7 cellular contexts compared by ENCODE assay signal in the genomic region with DNA sequence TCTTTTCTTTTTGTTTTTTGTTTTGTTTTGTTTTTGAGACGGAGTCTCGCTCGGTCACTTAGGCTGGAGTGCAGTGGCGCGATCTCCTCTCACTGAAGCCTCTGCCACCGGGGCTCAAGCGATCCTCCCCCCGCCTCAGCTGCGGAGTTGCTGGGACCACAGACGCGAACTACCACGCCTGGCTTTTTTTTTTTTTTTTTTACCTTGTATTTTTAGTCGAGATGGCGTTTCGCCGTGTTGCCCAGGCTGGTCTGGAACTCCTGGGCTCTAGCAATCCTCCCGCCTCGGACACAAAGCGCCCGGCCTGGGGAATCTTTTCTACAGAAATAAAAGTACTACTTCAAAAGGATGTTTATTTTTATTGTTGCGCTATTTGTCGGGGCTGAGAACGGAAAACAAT. TPM values are rescaled to one million over a fixed set of nuclear protein-coding genes. Genes with fewer than 3 reads are reported as not detected.
DNase-seq lines count a peak whose midpoint lies in the region; ATAC-seq, FAIRE-seq and TF ChIP-seq lines count a peak whose summit lies in the region.

No MANE protein-coding gene starts in this region.

- peaks cover 6 to 30% of the 10 kb centered on the region in 2 experiments for H3K4me1 ChIP-seq in HCT116 (ENCODE audit: control insufficient read depth in 1 of 2, insufficient read depth in 2 of 2, low read length in 2 of 2)
- no peaks in the 10 kb centered on the region for H3K4me1 ChIP-seq in small intestine (ENCODE audit: control insufficient read depth in 2 of 2, insufficient read depth in 1 of 2, low read depth in 1 of 2, low read length in 1 of 2)

- peaks cover 0 to 4% of the 10 kb centered on the region in 2 experiments; a peak in 1 of 4 replicates for H3K9me3 ChIP-seq in HCT116 (ENCODE audit: control insufficient read depth in 1 of 2, insufficient read depth in 1 of 2, low read depth in 1 of 2, low read length in 2 of 2)
- H3K9me3 ChIP-seq in small intestine (ENCODE audit: control insufficient read depth, low read depth) = no peaks in the 10 kb centered on the region

- no peak for TF ChIP-seq CTCF in HCT116 (IDR thresholded peaks at IDR 0.05 in 2 of 3, conservative IDR thresholded peaks at IDR 0.05 in 1 of 3; ENCODE audit: borderline replicate concordance in 1 of 3, insufficient read depth in 1 of 3, low read depth in 2 of 3, low read length in 2 of 3)

- H3K9ac ChIP-seq in HCT116 (ENCODE audit: low read length) = no peak overlapping the region

- CTCF ChIA-PET in HCT116 (lab: Charles Lee) = no interaction called here

- H3K27me3 ChIP-seq in HCT116 (ENCODE audit: insufficient read depth, low read length) = no peaks in the 10 kb centered on the region
- H3K27me3 ChIP-seq in small intestine (ENCODE audit: control insufficient read depth in 2 of 2, insufficient read depth in 2 of 2, low read length in 2 of 2) = no peaks in the 10 kb centered on the region

- H3K36me3 ChIP-seq in HCT116 (ENCODE audit: control insufficient read depth in 1 of 2, insufficient read depth in 2 of 2, low read length in 2 of 2) (peaks cover 14 to 23% of the 10 kb centered on the region in 2 experiments), small intestine (ENCODE audit: control insufficient read depth in 2 of 2, insufficient read depth in 2 of 2, low read length in 2 of 2) (peaks cover 0 to 5% of the 10 kb centered on the region in 2 donors)

- FAIRE-seq in small intestine (lab: Jason Lieb, UNC) = no peak

- no peak for DNase-seq in HCT116 (ENCODE audit: low read depth, low spot score)
- DNase-seq in SHP77 treated with DMSO at 0.1 percent for 48 hours (lab: John Stamatoyannopoulos, UW) = peak; percentile 67
- DNase-seq in epithelial cell of prostate (ENCODE audit: low read depth, low spot score) = no peak
- peak; percentile 10 for DNase-seq in small intestine
- DNase-seq in medulla oblongata (ENCODE audit: extremely low spot score) = no peak
- DNase-seq in OCI-M2 (lab: John Stamatoyannopoulos, UW; ENCODE audit: unreplicated experiment) = no peak
- DNase-seq in NCI-H748 treated with DMSO at 0.1 percent for 48 hours (lab: John Stamatoyannopoulos, UW) = no peak

- peak overlapping the region; percentile 75; the same call in 1 of the 2 replicates for H3K4me2 ChIP-seq in HCT116 (ENCODE audit: low read length)

- no peaks in the 10 kb centered on the region for H4K20me1 ChIP-seq in HCT116 (ENCODE audit: insufficient read depth)

- no peak overlapping the region for H3K4me3 ChIP-seq in HCT116 (replicated peaks in 1 of 2; ENCODE audit: low read depth in 1 of 2, low read length in 2 of 2)
- peak overlapping the region in 1 of 2 donors; percentile 78 for H3K4me3 ChIP-seq in small intestine (ENCODE audit: low read depth in 1 of 2, low read length in 2 of 2)

- no peaks in the 10 kb centered on the region for H3K9me2 ChIP-seq in HCT116 (ENCODE audit: insufficient read depth)

- no peak overlapping the region for H2AFZ ChIP-seq in HCT116 (ENCODE audit: low read depth, low read length, poor library complexity, severe bottlenecking)

- no TSS peak for BruUV-seq in HCT116 (replicated peaks; lab: Mats Ljungman, UMichigan)

- RAD21 ChIA-PET in HCT116 (lab: Charles Lee; ENCODE audit: low non-redundant PET in 1 of 2, low total read pairs in 2 of 2, uncharacterized antibody in 2 of 2, unreplicated experiment in 2 of 2) = no interaction called here

- H3K27ac ChIP-seq in HCT116 (ENCODE audit: low read depth, low read length) = no peak overlapping the region
- peak overlapping the region; percentile 71 for H3K27ac ChIP-seq in epithelial cell of prostate
- no peak overlapping the region for H3K27ac ChIP-seq in small intestine (ENCODE audit: low read depth in 1 of 2, low read length in 1 of 2)

- ATAC-seq in HCT116 = no peak

- no peak for TF ChIP-seq RAD21 in HCT116 (IDR thresholded peaks at IDR 0.05; ENCODE audit: low read depth)

- POLR2A ChIA-PET in HCT116 (lab: Charles Lee) = no interaction called here

- no peak for TF ChIP-seq POLR2A in HCT116 (IDR thresholded peaks at IDR 0.05; ENCODE audit: borderline replicate concordance, extremely low read depth, insufficient read depth, insufficient read length)

- intact Hi-C loops in HCT116 (cut with micrococcal nuclease) = loop anchor here (5.0 to 10.0 kb wide), 2 partner anchors 52 to 300 kb away; a partner anchor contains a TSS

- H3K79me2 ChIP-seq in HCT116 (ENCODE audit: insufficient read depth, low read length) = peaks cover 30% of the 10 kb centered on the region

- WGBS in small intestine, 3 donors = 50 to 71% (median 55%) methylated on average over 23 of the region's 23 CpGs

TF ChIP-seq in HCT116, 20 proteins besides CTCF, POLR2A, EP300 and RAD21 (continues in another document):
- TF ChIP-seq, protein P1, sequence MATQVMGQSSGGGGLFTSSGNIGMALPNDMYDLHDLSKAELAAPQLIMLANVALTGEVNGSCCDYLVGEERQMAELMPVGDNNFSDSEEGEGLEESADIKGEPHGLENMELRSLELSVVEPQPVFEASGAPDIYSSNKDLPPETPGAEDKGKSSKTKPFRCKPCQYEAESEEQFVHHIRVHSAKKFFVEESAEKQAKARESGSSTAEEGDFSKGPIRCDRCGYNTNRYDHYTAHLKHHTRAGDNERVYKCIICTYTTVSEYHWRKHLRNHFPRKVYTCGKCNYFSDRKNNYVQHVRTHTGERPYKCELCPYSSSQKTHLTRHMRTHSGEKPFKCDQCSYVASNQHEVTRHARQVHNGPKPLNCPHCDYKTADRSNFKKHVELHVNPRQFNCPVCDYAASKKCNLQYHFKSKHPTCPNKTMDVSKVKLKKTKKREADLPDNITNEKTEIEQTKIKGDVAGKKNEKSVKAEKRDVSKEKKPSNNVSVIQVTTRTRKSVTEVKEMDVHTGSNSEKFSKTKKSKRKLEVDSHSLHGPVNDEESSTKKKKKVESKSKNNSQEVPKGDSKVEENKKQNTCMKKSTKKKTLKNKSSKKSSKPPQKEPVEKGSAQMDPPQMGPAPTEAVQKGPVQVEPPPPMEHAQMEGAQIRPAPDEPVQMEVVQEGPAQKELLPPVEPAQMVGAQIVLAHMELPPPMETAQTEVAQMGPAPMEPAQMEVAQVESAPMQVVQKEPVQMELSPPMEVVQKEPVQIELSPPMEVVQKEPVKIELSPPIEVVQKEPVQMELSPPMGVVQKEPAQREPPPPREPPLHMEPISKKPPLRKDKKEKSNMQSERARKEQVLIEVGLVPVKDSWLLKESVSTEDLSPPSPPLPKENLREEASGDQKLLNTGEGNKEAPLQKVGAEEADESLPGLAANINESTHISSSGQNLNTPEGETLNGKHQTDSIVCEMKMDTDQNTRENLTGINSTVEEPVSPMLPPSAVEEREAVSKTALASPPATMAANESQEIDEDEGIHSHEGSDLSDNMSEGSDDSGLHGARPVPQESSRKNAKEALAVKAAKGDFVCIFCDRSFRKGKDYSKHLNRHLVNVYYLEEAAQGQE (IDR thresholded peaks at IDR 0.05; ENCODE audit: low read depth) = no peak
- no peak for TF ChIP-seq CEBPB (IDR thresholded peaks at IDR 0.05; ENCODE audit: low read depth)
- TF ChIP-seq EZH2phosphoT487 (IDR thresholded peaks at IDR 0.05; ENCODE audit: borderline replicate concordance) = no peak
- TF ChIP-seq EZH2 (IDR thresholded peaks at IDR 0.05) = no peak
- TF ChIP-seq, protein P2, sequence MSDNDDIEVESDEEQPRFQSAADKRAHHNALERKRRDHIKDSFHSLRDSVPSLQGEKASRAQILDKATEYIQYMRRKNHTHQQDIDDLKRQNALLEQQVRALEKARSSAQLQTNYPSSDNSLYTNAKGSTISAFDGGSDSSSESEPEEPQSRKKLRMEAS (IDR thresholded peaks at IDR 0.05) = no peak
- no peak for TF ChIP-seq EGR1 (IDR thresholded peaks at IDR 0.05; ENCODE audit: low read depth)
- TF ChIP-seq SP1 (IDR thresholded peaks at IDR 0.05; ENCODE audit: low read depth) = no peak
- TF ChIP-seq YY1 (IDR thresholded peaks at IDR 0.05; ENCODE audit: extremely low read depth, insufficient replicate concordance, low read depth, low read length) = no peak
- no peak for TF ChIP-seq ZFX (IDR thresholded peaks at IDR 0.05)
- TF ChIP-seq POLR2AphosphoS5 (IDR thresholded peaks at IDR 0.05; ENCODE audit: low read depth, low read length) = no peak
- no peak for TF ChIP-seq CBX3 (IDR thresholded peaks at IDR 0.05; ENCODE audit: low read depth)
- no peak for TF ChIP-seq ELF1 (IDR thresholded peaks at IDR 0.05; ENCODE audit: borderline replicate concordance, low read depth)
- TF ChIP-seq TCF7L2 (IDR thresholded peaks at IDR 0.05; ENCODE audit: borderline replicate concordance, extremely low read depth, insufficient read depth, insufficient read length) = no peak
- TF ChIP-seq SIN3A (IDR thresholded peaks at IDR 0.05; ENCODE audit: low read depth) = no peak
- no peak for TF ChIP-seq FOSL1 (IDR thresholded peaks at IDR 0.05; ENCODE audit: low read depth)
- TF ChIP-seq, protein P3, sequence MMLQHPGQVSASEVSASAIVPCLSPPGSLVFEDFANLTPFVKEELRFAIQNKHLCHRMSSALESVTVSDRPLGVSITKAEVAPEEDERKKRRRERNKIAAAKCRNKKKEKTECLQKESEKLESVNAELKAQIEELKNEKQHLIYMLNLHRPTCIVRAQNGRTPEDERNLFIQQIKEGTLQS (IDR thresholded peaks at IDR 0.05) = no peak

RNA-seq across cellular contexts. Expression of a gene that starts 1.1 kb away (rescaled TPM):
- 54.3 TPM for total RNA-seq in HCT116 (2021; ENCODE audit: unreplicated experiment)
- 38.0 and 44.1 TPM in 2 replicates for polyA plus RNA-seq in HCT116 (2012)
- polyA plus RNA-seq in small intestine = 10 to 100 TPM; 12.7 to 20.4 (median 18.4) TPM

RNA-seq across cellular contexts. Expression of a gene that starts 38.1 kb away (rescaled TPM):
- total RNA-seq in HCT116 (2021; ENCODE audit: unreplicated experiment) = not detected
- polyA plus RNA-seq in HCT116 (2012) = 0.05 TPM in 1 of 2 replicates, not detected in the other
- polyA plus RNA-seq in small intestine = not detected

RNA-seq across cellular contexts. Expression of a gene that starts 48.7 kb away (rescaled TPM):
- 27.2 TPM for total RNA-seq in HCT116 (2021; ENCODE audit: unreplicated experiment)
- polyA plus RNA-seq in HCT116 (2012) = 25.6 and 25.9 TPM in 2 replicates
- 10 to 100 TPM; 14.3 to 15.9 (median 14.9) TPM for polyA plus RNA-seq in small intestine

RNA-seq across cellular contexts. Expression of a gene that starts 49.6 kb away (rescaled TPM):
- total RNA-seq in HCT116 (2021; ENCODE audit: unreplicated experiment) = 218 TPM
- polyA plus RNA-seq in HCT116 (2012) = 162 and 205 TPM in 2 replicates
- 100 to 1,000 TPM; 111 to 202 (median 183) TPM for polyA plus RNA-seq in small intestine

RNA-seq across cellular contexts. Expression of a gene that starts 57.0 kb away (rescaled TPM):
- total RNA-seq in HCT116 (2021; ENCODE audit: unreplicated experiment) = 2.7 TPM
- 3.1 and 3.5 TPM in 2 replicates for polyA plus RNA-seq in HCT116 (2012)
- polyA plus RNA-seq in small intestine = under 1 TPM in 2 of 3 donors, not detected in 1; 0.43 to 0.89 TPM

Comparison
In these comparisons a context has a peak if more than half of its experiments do, and no peak if none do; other contexts are left out.
1. DNase-seq: peak in SHP77 treated with DMSO at 0.1 percent for 48 hours (single experiment) and small intestine (single experiment); none in HCT116 (single experiment), epithelial cell of prostate (single experiment), medulla oblongata (single experiment), OCI-M2 (single experiment) and NCI-H748 treated with DMSO at 0.1 percent for 48 hours (single experiment).